1 cellular context compared by ENCODE assay signal in genomic region chr14:22996823-22997301, GRCh38.
TF ChIP-seq lines count a peak whose summit lies in the region.

No MANE protein-coding gene starts in this region.

TF ChIP-seq in HEK293T, 16 proteins besides CTCF, POLR2A, EP300 and RAD21 (continued from another document):
- TF ChIP-seq FOXM1 (IDR thresholded peaks at IDR 0.05; ENCODE audit: borderline replicate concordance) (no peak), SP1 (IDR thresholded peaks at IDR 0.05) (no peak), L3MBTL2 (conservative IDR thresholded peaks at IDR 0.05) (no peak), PKNOX1 (IDR thresholded peaks at IDR 0.05) (peak; percentile 62; the same call in 1 of the 2 replicates), CTBP1 (IDR thresholded peaks at IDR 0.05; ENCODE audit: borderline replicate concordance) (0 out of 2 replicates have a peak, but pooled peaks have one; percentile 10), FOXA1 (IDR thresholded peaks at IDR 0.05) (no peak)
